22 cellular contexts compared by ENCODE assay signal in the genomic region with DNA sequence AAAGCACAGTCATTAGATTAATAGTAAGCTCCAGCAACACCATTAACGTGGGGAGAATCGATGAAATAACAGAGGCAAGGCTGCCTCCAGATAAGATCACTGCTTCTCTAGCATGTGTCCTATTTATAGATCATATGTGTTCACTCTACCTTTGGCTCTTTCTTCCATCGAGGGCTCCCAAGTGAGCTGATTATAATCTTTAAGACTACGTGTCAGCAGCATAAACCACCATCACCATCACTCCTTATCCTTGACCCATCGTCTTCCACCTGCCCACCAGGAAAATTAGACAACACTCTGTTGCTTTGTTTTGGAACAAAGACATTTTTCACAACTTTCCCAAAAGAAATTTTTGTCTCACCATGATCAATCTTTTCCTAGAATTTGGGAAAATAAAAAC.
DNase-seq lines count a peak whose midpoint lies in the region; ATAC-seq and TF ChIP-seq lines count a peak whose summit lies in the region.
"Had no signal": no experiment of that assay in that cellular context is flagged by ENCODE, and none has a peak within 500 bp of the region (broad histone marks: within the 10 kb centered on the region; RNA-seq: fewer than 3 reads in every experiment).

No MANE protein-coding gene starts in this region.

- ATAC-seq in activated CD8-positive, alpha-beta memory T cell treated with anti-CD3 and anti-CD28 coated beads, Interleukin-2, amount 10 ng/mL, durations not matched to agents 7 days and 5 days = no peak
- no peak for ATAC-seq in activated CD8-positive, alpha-beta T cell treated with anti-CD3 and anti-CD28 coated beads for 36 hours
- ATAC-seq in natural killer cell (no peak), GM21619 (IDR thresholded peaks at IDR 0.05; ENCODE audit: unreplicated experiment) (no peak)

- peak; percentile 7 for DNase-seq in activated CD8-positive, alpha-beta memory T cell treated with anti-CD3 and anti-CD28 coated beads, Interleukin-2, amount 10 ng/mL, durations not matched to agents 7 days and 5 days
- DNase-seq in activated CD8-positive, alpha-beta memory T cell treated with anti-CD3 and anti-CD28 coated beads, Interleukin-2, amount 50 U/mL, for 4 hours = no peak
- no peak for DNase-seq in CD4-positive, alpha-beta memory T cell
- no peak for DNase-seq in activated CD8-positive, alpha-beta T cell treated with anti-CD3 and anti-CD28 coated beads for 36 hours
- DNase-seq in natural killer cell (no peak), progenitor cell of endocrine pancreas (ENCODE audit: low spot score, unreplicated experiment) (no peak), NCI-H748 treated with DMSO at 0.1 percent for 48 hours (lab: John Stamatoyannopoulos, UW) (no peak)
- DNase-seq: DMS153, GM23248, H7, KBM-7, MG63, NCI-H1105 treated with DMSO at 0.1 percent for 48 hours, NCI-H146, NCI-H1930, NCI-H2107, NCI-H446 treated with DMSO at 0.1 percent for 48 hours, NCI-H526, SHP77 had no signal

- peak overlapping the region; percentile 52 for H3K27ac Mint-ChIP-seq in activated CD8-positive, alpha-beta memory T cell treated with anti-CD3 and anti-CD28 coated beads, Interleukin-2, amount 10 ng/mL, durations not matched to agents 7 days and 5 days
- peak overlapping the region in 5 of 7 donors; percentile 0 to 84 (median 65) for H3K27ac Mint-ChIP-seq in CD4-positive, alpha-beta memory T cell
- H3K27ac Mint-ChIP-seq in activated CD8-positive, alpha-beta T cell treated with anti-CD3 and anti-CD28 coated beads for 36 hours = peak overlapping the region; percentile 93
- H3K27ac Mint-ChIP-seq in natural killer cell = peak overlapping the region; percentile 95
- H3K27ac Mint-ChIP-seq in progenitor cell of endocrine pancreas = no peak overlapping the region

- no peak for TF ChIP-seq CTCF in activated CD8-positive, alpha-beta T cell treated with anti-CD3 and anti-CD28 coated beads for 36 hours (IDR thresholded peaks at IDR 0.05)
- TF ChIP-seq CTCF in natural killer cell (IDR thresholded peaks at IDR 0.05) (no peak), progenitor cell of endocrine pancreas (IDR thresholded peaks at IDR 0.05; ENCODE audit: unreplicated experiment) (no peak)

- H3K4me1 ChIP-seq in CD4-positive, alpha-beta memory T cell (ENCODE audit: insufficient read depth, low read length) = peaks cover 69% of the 10 kb centered on the region

- H3K4me3 Mint-ChIP-seq in activated CD8-positive, alpha-beta memory T cell treated with anti-CD3 and anti-CD28 coated beads, Interleukin-2, amount 10 ng/mL, durations not matched to agents 7 days and 5 days = no peak overlapping the region
- H3K4me3 Mint-ChIP-seq in CD4-positive, alpha-beta memory T cell = peak overlapping the region in 7 of 8 donors; percentile 1 to 94 (median 39)
- H3K4me3 Mint-ChIP-seq in activated CD8-positive, alpha-beta T cell treated with anti-CD3 and anti-CD28 coated beads for 36 hours = no peak overlapping the region
- H3K4me3 Mint-ChIP-seq in natural killer cell = peak overlapping the region; percentile 99
- H3K4me3 Mint-ChIP-seq in progenitor cell of endocrine pancreas (ENCODE audit: low read depth) = no peak overlapping the region

- POLR2A ChIA-PET in CD4-positive, alpha-beta memory T cell (lab: Charles Lee; ENCODE audit: partially characterized antibody) = interaction anchor here (1.0 kb wide), 1 partner anchor 22 kb away, joined by 4 read pairs; no protein-coding TSS in a partner anchor
- POLR2A ChIA-PET in activated CD8-positive, alpha-beta T cell treated with anti-CD3 and anti-CD28 coated beads for 36 hours (lab: Charles Lee) = interaction anchor here (0.9 to 1.6 kb wide), 4 partner anchors 8 to 75 kb away, joined by 3 to 5 read pairs (median 3); no protein-coding TSS in a partner anchor

- peaks cover 88% of the 10 kb centered on the region for H3K4me1 Mint-ChIP-seq in activated CD8-positive, alpha-beta memory T cell treated with anti-CD3 and anti-CD28 coated beads, Interleukin-2, amount 10 ng/mL, durations not matched to agents 7 days and 5 days
- H3K4me1 Mint-ChIP-seq in CD4-positive, alpha-beta memory T cell = peaks cover 45 to 97% (median 61%) of the 10 kb centered on the region in 4 donors
- H3K4me1 Mint-ChIP-seq in activated CD8-positive, alpha-beta T cell treated with anti-CD3 and anti-CD28 coated beads for 36 hours (ENCODE audit: low read depth) = peaks cover 78% of the 10 kb centered on the region
- H3K4me1 Mint-ChIP-seq in natural killer cell (peaks cover 88 to 90% of the 10 kb centered on the region in 2 donors), progenitor cell of endocrine pancreas (ENCODE audit: low read depth) (peaks cover 19% of the 10 kb centered on the region)

- no peak overlapping the region for H3K27ac ChIP-seq in CD4-positive, alpha-beta memory T cell (ENCODE audit: low read depth, low read length)
- H3K27ac ChIP-seq: BLaER1, GM23248, RWPE1 had no signal

- intact Hi-C loops in CD4-positive, alpha-beta memory T cell (cut with micrococcal nuclease) = no loop called here
- intact Hi-C loops in activated CD8-positive, alpha-beta T cell treated with anti-CD3 and anti-CD28 coated beads for 36 hours (cut with micrococcal nuclease) = no loop called here
- intact Hi-C loops in natural killer cell (cut with micrococcal nuclease) = loop anchor here (5.0 kb wide), 1 partner anchor 213 kb away; no protein-coding TSS in a partner anchor

- no peak overlapping the region for H3K4me3 ChIP-seq in CD4-positive, alpha-beta memory T cell (ENCODE audit: low read length in 2 of 2)
- H3K4me3 ChIP-seq: BLaER1, GM23248, MG63 had no signal

- no peaks in the 10 kb centered on the region for H3K36me3 ChIP-seq in CD4-positive, alpha-beta memory T cell (ENCODE audit: insufficient read depth, low read length)
- H3K36me3 ChIP-seq: BLaER1, MG63 had no signal

- peaks cover 3% of the 10 kb centered on the region for H3K9me3 Mint-ChIP-seq in activated CD8-positive, alpha-beta memory T cell treated with anti-CD3 and anti-CD28 coated beads, Interleukin-2, amount 10 ng/mL, durations not matched to agents 7 days and 5 days (ENCODE audit: low read depth)
- H3K9me3 Mint-ChIP-seq in CD4-positive, alpha-beta memory T cell = peaks cover 0 to 26% (median 10%) of the 10 kb centered on the region in 8 donors
- H3K9me3 Mint-ChIP-seq in activated CD8-positive, alpha-beta T cell treated with anti-CD3 and anti-CD28 coated beads for 36 hours = peaks cover 30% of the 10 kb centered on the region
- H3K9me3 Mint-ChIP-seq in natural killer cell (peaks cover under 1 to 3% of the 10 kb centered on the region in 2 donors), progenitor cell of endocrine pancreas (ENCODE audit: low read depth) (peaks cover 28% of the 10 kb centered on the region)

- no peaks in the 10 kb centered on the region for H3K27me3 ChIP-seq in CD4-positive, alpha-beta memory T cell (ENCODE audit: insufficient read depth, low read length)
- H3K27me3 ChIP-seq: BLaER1, MG63 had no signal

- CTCF ChIA-PET in activated CD8-positive, alpha-beta memory T cell treated with anti-CD3 and anti-CD28 coated beads, Interleukin-2, amount 10 ng/mL, durations not matched to agents 7 days and 5 days (lab: Charles Lee) = interaction anchor here (0.9 to 2.0 kb wide), 5 partner anchors 22 to 49 kb away, joined by 3 to 14 read pairs (median 5); no protein-coding TSS in a partner anchor
- CTCF ChIA-PET in CD4-positive, alpha-beta memory T cell (lab: Charles Lee; ENCODE audit: partially characterized antibody) = interaction anchor here (0.7 to 2.4 kb wide), 5 partner anchors 15 to 50 kb away, joined by 3 to 10 read pairs (median 3); no protein-coding TSS in a partner anchor
- CTCF ChIA-PET in activated CD8-positive, alpha-beta T cell treated with anti-CD3 and anti-CD28 coated beads for 36 hours (lab: Charles Lee) = interaction anchor here (1.1 to 2.1 kb wide), 4 partner anchors 8 to 48 kb away, joined by 3 to 8 read pairs (median 6); no protein-coding TSS in a partner anchor

- no peaks in the 10 kb centered on the region for H3K27me3 Mint-ChIP-seq in activated CD8-positive, alpha-beta memory T cell treated with anti-CD3 and anti-CD28 coated beads, Interleukin-2, amount 10 ng/mL, durations not matched to agents 7 days and 5 days
- H3K27me3 Mint-ChIP-seq in CD4-positive, alpha-beta memory T cell = no peaks in the 10 kb centered on the region
- no peaks in the 10 kb centered on the region for H3K27me3 Mint-ChIP-seq in activated CD8-positive, alpha-beta T cell treated with anti-CD3 and anti-CD28 coated beads for 36 hours
- H3K27me3 Mint-ChIP-seq in natural killer cell (ENCODE audit: low read depth in 2 of 2) = no peaks in the 10 kb centered on the region
- no peaks in the 10 kb centered on the region for H3K27me3 Mint-ChIP-seq in progenitor cell of endocrine pancreas

- H3K9me3 ChIP-seq in CD4-positive, alpha-beta memory T cell (ENCODE audit: control insufficient read depth in 1 of 2, low read length in 2 of 2) = no peaks in the 10 kb centered on the region
- H3K9me3 ChIP-seq: MG63 had no signal

- H3K36me3 Mint-ChIP-seq in activated CD8-positive, alpha-beta memory T cell treated with anti-CD3 and anti-CD28 coated beads, Interleukin-2, amount 10 ng/mL, durations not matched to agents 7 days and 5 days = peaks cover 49% of the 10 kb centered on the region
- peaks cover 8% of the 10 kb centered on the region in 2 donors for H3K36me3 Mint-ChIP-seq in CD4-positive, alpha-beta memory T cell
- H3K36me3 Mint-ChIP-seq in activated CD8-positive, alpha-beta T cell treated with anti-CD3 and anti-CD28 coated beads for 36 hours (ENCODE audit: low read depth) = peaks cover 38% of the 10 kb centered on the region
- peaks cover 39% of the 10 kb centered on the region for H3K36me3 Mint-ChIP-seq in natural killer cell
- H3K36me3 Mint-ChIP-seq in progenitor cell of endocrine pancreas (ENCODE audit: insufficient read depth) = peaks cover 2% of the 10 kb centered on the region

Comparison
In these comparisons a context has a peak if more than half of its experiments do, and no peak if none do; other contexts are left out.
1. H3K4me3 Mint-ChIP-seq: peak in CD4-positive, alpha-beta memory T cell (7 of 8) and natural killer cell (single experiment); none in activated CD8-positive, alpha-beta memory T cell treated with anti-CD3 and anti-CD28 coated beads, Interleukin-2, amount 10 ng/mL, durations not matched to agents 7 days and 5 days (single experiment), activated CD8-positive, alpha-beta T cell treated with anti-CD3 and anti-CD28 coated beads for 36 hours (single experiment) and progenitor cell of endocrine pancreas (single experiment).